16 cellular contexts compared by ENCODE assay signal in the genomic region with DNA sequence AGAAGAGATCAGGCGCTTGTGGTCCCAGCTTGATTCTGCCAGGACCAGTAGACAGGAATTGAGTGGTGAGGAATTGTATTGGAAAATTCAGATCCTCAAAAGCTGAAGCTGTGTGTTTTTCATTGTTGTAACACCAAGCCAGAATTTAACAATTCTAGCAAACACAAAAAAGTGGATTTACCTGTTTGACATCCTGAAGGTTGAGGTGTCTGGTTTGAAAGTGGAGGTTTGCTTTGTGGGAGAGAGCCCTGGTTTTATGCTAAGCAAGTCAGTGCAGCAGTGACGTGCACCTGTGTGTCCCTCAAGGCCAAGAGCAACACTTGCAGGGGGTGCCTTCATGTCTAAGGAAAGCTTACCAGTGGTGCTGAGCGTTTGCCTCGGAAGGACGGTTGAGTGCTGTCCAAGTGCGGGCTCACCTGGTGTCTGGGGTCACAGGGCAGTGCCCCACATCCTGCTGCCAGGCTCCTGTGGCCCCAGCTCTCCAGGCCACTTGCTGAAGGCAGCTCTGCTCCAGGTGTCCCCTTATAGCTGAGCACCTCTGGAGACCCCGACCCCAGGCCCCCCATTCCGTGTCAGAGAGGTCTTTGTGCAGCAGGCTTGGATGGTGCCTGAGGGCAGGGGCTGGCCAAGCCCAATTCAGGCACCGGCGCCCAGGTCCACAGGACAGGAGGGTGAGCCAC. TPM values are rescaled to one million over a fixed set of nuclear protein-coding genes. Genes with fewer than 3 reads are reported as not detected.
DNase-seq lines count a peak whose midpoint lies in the region; ATAC-seq and TF ChIP-seq lines count a peak whose summit lies in the region.
"Had no signal": no experiment of that assay in that cellular context is flagged by ENCODE, and none has a peak within 500 bp of the region (broad histone marks: within the 10 kb centered on the region; RNA-seq: fewer than 3 reads in every experiment).

No MANE protein-coding gene starts in this region.

- TF ChIP-seq CTCF in C4-2B (conservative IDR thresholded peaks at IDR 0.05) (no peak), PC-3 (conservative IDR thresholded peaks at IDR 0.05; ENCODE audit: low read depth, low read length) (no peak), epithelial cell of esophagus (IDR thresholded peaks at IDR 0.05; ENCODE audit: insufficient read depth, low read depth, low read length, missing control alignments) (no peak), gastrocnemius medialis (IDR thresholded peaks at IDR 0.05 in 4 of 5, conservative IDR thresholded peaks at IDR 0.05 in 1 of 5) (no peak), endothelial cell (IDR thresholded peaks at IDR 0.05; ENCODE audit: unreplicated experiment) (no peak)

- H3K4me2 ChIP-seq in PC-3 (ENCODE audit: low read length) = no peak overlapping the region
- H3K4me2 ChIP-seq: BLaER1 had no signal

- no peak overlapping the region for H3K9ac ChIP-seq in PC-3 (ENCODE audit: low read length)
- H3K9ac ChIP-seq: BLaER1 had no signal

- no TSS peak for BruUV-seq in PC-3 (replicated peaks; lab: Mats Ljungman, UMichigan)

- no peak overlapping the region for H2AFZ ChIP-seq in PC-3 (ENCODE audit: low read length)

- H3K27me3 Mint-ChIP-seq in endothelial cell (ENCODE audit: unreplicated experiment) = peaks cover 7% of the 10 kb centered on the region
- H3K27me3 Mint-ChIP-seq: CD4-positive, alpha-beta T cell had no signal

- no peaks in the 10 kb centered on the region for H3F3A ChIP-seq in PC-3 (ENCODE audit: low read length, unreplicated experiment)

- no peaks in the 10 kb centered on the region for H3K79me2 ChIP-seq in PC-3 (ENCODE audit: low read length)

- no peaks in the 10 kb centered on the region for H3K9me2 ChIP-seq in PC-3 (replicated peaks; ENCODE audit: low read length)

- POLR2A ChIA-PET in PC-3 (lab: Charles Lee; ENCODE audit: unreplicated experiment) = no interaction called here

- H3K4me3 Mint-ChIP-seq in endothelial cell (ENCODE audit: unreplicated experiment) = no peak overlapping the region
- H3K4me3 Mint-ChIP-seq: CD4-positive, alpha-beta T cell; HFFc6 had no signal

- no peaks in the 10 kb centered on the region for H3K27me3 ChIP-seq in PC-3 (ENCODE audit: low read length)
- H3K27me3 ChIP-seq in gastrocnemius medialis = no peaks in the 10 kb centered on the region
- H3K27me3 ChIP-seq: BLaER1 had no signal

- peaks cover 55% of the 10 kb centered on the region for H3K36me3 Mint-ChIP-seq in endothelial cell (ENCODE audit: low read depth, unreplicated experiment)

- intact Hi-C loops in PC-3 (cut with micrococcal nuclease) (no loop called here), gastrocnemius medialis (cut with DNase I; ENCODE audit: low total_unique reads) (no loop called here)

- no peak overlapping the region for H3K27ac Mint-ChIP-seq in endothelial cell (ENCODE audit: unreplicated experiment)
- H3K27ac Mint-ChIP-seq: CD4-positive, alpha-beta T cell; HFFc6 had no signal

- DNase-seq in PC-3 = peak; percentile 47
- peak; percentile 12 for DNase-seq in epithelial cell of esophagus (ENCODE audit: low read depth)
- no peak for DNase-seq in gastrocnemius medialis
- DNase-seq in endothelial cell (ENCODE audit: low spot score) = no peak
- no peak for DNase-seq in hippocampal formation (lab: John Stamatoyannopoulos, UW)
- DNase-seq: 8988T; AML-193; CD4-positive, alpha-beta T cell; DND-41; GDM1; HCEC 1CT; HFFc6 had no signal

- ATAC-seq in PC-3 (peak; percentile 59), gastrocnemius medialis (no peak), GM18498 (IDR thresholded peaks at IDR 0.05; ENCODE audit: unreplicated experiment) (no peak)
- ATAC-seq: HepG2 had no signal

- TF ChIP-seq POLR2A in gastrocnemius medialis (IDR thresholded peaks at IDR 0.05) = peak in 1 of 2 donors; percentile 29

- peaks cover 56% of the 10 kb centered on the region for H3K36me3 ChIP-seq in PC-3 (ENCODE audit: low read depth, low read length)
- H3K36me3 ChIP-seq in gastrocnemius medialis = peaks cover 3 to 83% of the 10 kb centered on the region in 2 donors

- H3K4me1 ChIP-seq in PC-3 (ENCODE audit: insufficient read depth, low read length) = 0 out of 2 replicates have a peak, but pooled peaks cover 5% of the 10 kb centered on the region
- peaks cover 49 to 65% of the 10 kb centered on the region in 2 donors for H3K4me1 ChIP-seq in gastrocnemius medialis
- H3K4me1 ChIP-seq: BLaER1 had no signal

- H4K20me1 ChIP-seq in PC-3 (ENCODE audit: low read length) = no peaks in the 10 kb centered on the region

- H3K27ac ChIP-seq in C4-2B (peak overlapping the region; percentile 31), PC-3 (ENCODE audit: low read length) (no peak overlapping the region), gastrocnemius medialis (peak overlapping the region; percentile 87 to 99 (median 96))
- H3K27ac ChIP-seq: BLaER1 had no signal

- in situ Hi-C loops in gastrocnemius medialis (cut with MboI; ENCODE audit: low sequenced_read_pairs in 4 of 4) = no loop called here

- no peaks in the 10 kb centered on the region for H3K9me3 Mint-ChIP-seq in endothelial cell (ENCODE audit: unreplicated experiment)
- H3K9me3 Mint-ChIP-seq: CD4-positive, alpha-beta T cell; HFFc6 had no signal

- CTCF ChIA-PET in PC-3 (lab: Charles Lee) = no interaction called here

- H3K9me3 ChIP-seq in PC-3 (ENCODE audit: low read length) (no peaks in the 10 kb centered on the region), gastrocnemius medialis (no peaks in the 10 kb centered on the region)
- H3K9me3 ChIP-seq: BLaER1 had no signal

- no peaks in the 10 kb centered on the region for H3K4me1 Mint-ChIP-seq in endothelial cell (ENCODE audit: unreplicated experiment)

- H3K4me3 ChIP-seq in PC-3 (ENCODE audit: low read length) (no peak overlapping the region), epithelial cell of esophagus (ENCODE audit: low read length) (no peak overlapping the region), gastrocnemius medialis (peak overlapping the region; percentile 58 to 77 (median 72))
- H3K4me3 ChIP-seq: BLaER1 had no signal

RNA-seq across cellular contexts. Expression of a gene that starts 27.7 kb away (rescaled TPM):
- total RNA-seq in PC-3 (2014; rRNA removed) (51.4 and 93.0 TPM in 2 replicates), gastrocnemius medialis (100 to 1,000 TPM; 200 to 431 (median 290) TPM), endothelial cell (ENCODE audit: unreplicated experiment) (36.0 TPM)

RNA-seq across cellular contexts. Expression of a gene that starts 27.9 kb away (rescaled TPM):
- 14.6 and 15.3 TPM in 2 replicates for total RNA-seq in PC-3 (2014; rRNA removed)
- total RNA-seq in gastrocnemius medialis = 1 to 10 TPM in 1 of 4 donors, under 1 TPM in 3; 0.44 to 1.6 (median 0.74) TPM
- 5.9 TPM for total RNA-seq in endothelial cell (ENCODE audit: unreplicated experiment)

Comparison
In these comparisons a context has a peak if more than half of its experiments do, and no peak if none do; other contexts are left out.
1. DNase-seq: peak in PC-3 (single experiment) and epithelial cell of esophagus (single experiment); none in gastrocnemius medialis (0 of 2), endothelial cell (single experiment) and hippocampal formation (0 of 2).
2. H3K4me3 ChIP-seq: peak in gastrocnemius medialis (4 of 4); none in PC-3 (single experiment) and epithelial cell of esophagus (single experiment).